In the genomic region with DNA sequence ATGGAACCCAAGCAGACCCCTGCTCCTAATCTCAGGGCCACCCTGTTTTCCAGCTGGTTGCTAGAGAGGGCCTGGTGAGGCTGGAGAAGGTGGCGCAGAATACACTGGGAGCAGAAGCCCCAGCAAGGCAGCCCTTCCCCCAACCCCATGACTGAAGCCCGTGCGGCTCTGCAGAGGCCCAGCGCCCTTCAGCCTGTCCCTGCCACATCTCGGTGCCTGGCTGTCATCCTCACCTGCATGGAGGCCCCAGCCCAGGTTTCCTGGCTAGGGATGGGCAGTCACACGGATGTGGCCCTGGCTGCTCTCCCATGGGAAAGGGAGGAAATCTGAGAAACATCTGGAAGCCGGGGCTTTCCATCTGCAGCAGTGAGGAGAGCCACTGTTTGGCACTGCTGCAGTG, we compare ENCODE assay signal across 1 cellular context.
TF ChIP-seq lines count a peak whose summit lies in the region.

No MANE protein-coding gene starts in this region.

TF ChIP-seq in HepG2, 621 proteins besides CTCF, POLR2A, EP300 and RAD21:
- TF ChIP-seq SKI (IDR thresholded peaks at IDR 0.05; ENCODE audit: partially characterized antibody) = no peak
- no peak for TF ChIP-seq ERF (CRISPR knock-in tag; IDR thresholded peaks at IDR 0.05)
- TF ChIP-seq NR2F1 (CRISPR knock-in tag; IDR thresholded peaks at IDR 0.05) = no peak
- TF ChIP-seq ZNF629 (CRISPR knock-in tag; conservative IDR thresholded peaks at IDR 0.05) = peak; percentile 24; the same call in 1 of the 2 replicates
